Comparison of ENCODE assay signal across 9 cellular contexts in genomic region chr16:1054660-1055556, GRCh38. TPM values are rescaled to one million over a fixed set of nuclear protein-coding genes. Genes with fewer than 3 reads are reported as not detected.
A peak's percentile ranks its signal among the peaks of the same experiment; 100 is the strongest.
DNase-seq lines count a peak whose midpoint lies in the region; ATAC-seq lines count a peak whose summit lies in the region.
"Had no signal": no experiment of that assay in that cellular context is flagged by ENCODE, and none has a peak within 500 bp of the region (broad histone marks: within the 10 kb centered on the region; RNA-seq: fewer than 3 reads in every experiment).

No MANE protein-coding gene starts in this region.

- intact Hi-C loops in left ventricle myocardium superior (cut with micrococcal nuclease) = no loop called here

- H3K4me3 ChIP-seq in adipocyte (ENCODE audit: low read length) (no peak overlapping the region), skeletal muscle cell (ENCODE audit: low read depth, low read length) (no peak overlapping the region)

- H3K9me3 ChIP-seq in adipocyte (ENCODE audit: control insufficient read depth, low read length) = peaks cover 10% of the 10 kb centered on the region

- peaks cover 24% of the 10 kb centered on the region for H3K27me3 ChIP-seq in adipocyte (replicated peaks; ENCODE audit: control insufficient read depth, insufficient read depth, low read length)

- no peaks in the 10 kb centered on the region for H3K4me1 ChIP-seq in adipocyte (ENCODE audit: control insufficient read depth, insufficient read depth, low read length)

- DNase-seq in NCI-H146 (lab: John Stamatoyannopoulos, UW) (peak; percentile 27), NCI-H146 treated with DMSO at 0.1 percent for 48 hours (lab: John Stamatoyannopoulos, UW; ENCODE audit: unreplicated experiment) (no peak), NCI-H2196 treated with DMSO at 0.1 percent for 48 hours (lab: John Stamatoyannopoulos, UW; ENCODE audit: unreplicated experiment) (peak; percentile 16), adipocyte (ENCODE audit: low read depth) (peak; percentile 87), left ventricle myocardium superior (peak; percentile 81), skeletal muscle cell (ENCODE audit: low read depth) (peak; percentile 28), NCI-H187 treated with DMSO at 0.1 percent for 48 hours (lab: John Stamatoyannopoulos, UW) (no peak)

- no peak overlapping the region for H3K9ac ChIP-seq in adipocyte (ENCODE audit: low read length)

- peak; percentile 79 for ATAC-seq in left ventricle myocardium superior
- ATAC-seq in GM21576 (IDR thresholded peaks at IDR 0.05; ENCODE audit: unreplicated experiment) = no peak

- no peaks in the 10 kb centered on the region for H3K36me3 ChIP-seq in adipocyte (ENCODE audit: control insufficient read depth, insufficient read depth, low read length, severe bottlenecking)

RNA-seq across cellular contexts. Expression of gene SSTR5, which starts 17.6 kb away (rescaled TPM):
- total RNA-seq in left ventricle myocardium superior = 25.8 TPM
- total RNA-seq: CD4-positive, alpha-beta memory T cell had no signal

RNA-seq across cellular contexts. Expression of gene C1QTNF8, which starts 41.1 kb away (rescaled TPM):
- not detected for total RNA-seq in left ventricle myocardium superior
- total RNA-seq: CD4-positive, alpha-beta memory T cell had no signal

Comparison
In these comparisons a context has a peak if more than half of its experiments do, and no peak if none do; other contexts are left out.
1. DNase-seq: peak in NCI-H146 (single experiment), NCI-H2196 treated with DMSO at 0.1 percent for 48 hours (single experiment), adipocyte (single experiment), left ventricle myocardium superior (single experiment) and skeletal muscle cell (single experiment); none in NCI-H146 treated with DMSO at 0.1 percent for 48 hours (single experiment) and NCI-H187 treated with DMSO at 0.1 percent for 48 hours (single experiment).